In the genomic region with DNA sequence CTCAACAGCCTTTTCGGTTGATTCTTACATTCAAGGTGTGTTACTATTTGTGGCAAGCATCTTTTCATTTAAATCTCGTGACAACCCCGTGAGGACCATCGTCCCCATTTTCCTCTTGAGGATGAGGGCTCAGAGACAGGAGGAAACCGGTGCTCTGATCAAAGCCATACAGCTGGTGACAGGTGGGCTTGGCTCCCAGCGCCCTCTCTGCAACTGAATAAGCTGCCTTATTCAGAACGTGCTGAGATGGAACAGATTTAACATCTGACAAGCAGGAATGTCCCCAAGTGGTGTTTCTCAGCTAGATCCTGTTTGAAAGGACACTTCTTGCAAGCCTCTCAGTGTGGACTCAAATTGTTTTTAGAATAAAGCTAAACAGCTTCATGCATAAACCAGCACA, we compare ENCODE assay signal across 8 cellular contexts. TPM values are rescaled to one million over a fixed set of nuclear protein-coding genes. Genes with fewer than 3 reads are reported as not detected.
A peak's percentile ranks its signal among the peaks of the same experiment; 100 is the strongest.
DNase-seq lines count a peak whose midpoint lies in the region; ATAC-seq and TF ChIP-seq lines count a peak whose summit lies in the region.
"Had no signal": no experiment of that assay in that cellular context is flagged by ENCODE, and none has a peak within 500 bp of the region (broad histone marks: within the 10 kb centered on the region; RNA-seq: fewer than 3 reads in every experiment).

No MANE protein-coding gene starts in this region.

- TF ChIP-seq CTCF in DND-41 (IDR thresholded peaks at IDR 0.05; ENCODE audit: borderline replicate concordance, extremely low read depth, low read length, poor library complexity, severe bottlenecking), result no peak
- TF ChIP-seq CTCF in activated CD8-positive, alpha-beta T cell treated with anti-CD3 and anti-CD28 coated beads for 36 hours (IDR thresholded peaks at IDR 0.05), result no peak

- CTCF ChIA-PET in activated CD8-positive, alpha-beta T cell treated with anti-CD3 and anti-CD28 coated beads for 36 hours (lab: Charles Lee), result interaction anchor here (0.7 to 4.1 kb wide), 12 partner anchors 9 to 186 kb away, joined by 3 to 68 read pairs (median 14); a partner anchor contains a TSS

- intact Hi-C loops in activated CD8-positive, alpha-beta T cell treated with anti-CD3 and anti-CD28 coated beads for 36 hours (cut with micrococcal nuclease), result no loop called here

- no peaks in the 10 kb centered on the region for H3K27me3 ChIP-seq in DND-41 (ENCODE audit: insufficient read depth, low read length, poor library complexity)
- no peaks in the 10 kb centered on the region for H3K27me3 ChIP-seq in mucosa of rectum (ENCODE audit: control insufficient read depth in 2 of 2, insufficient read depth in 2 of 2, low read length in 2 of 2)

- no peaks in the 10 kb centered on the region for H3K9me3 ChIP-seq in DND-41 (ENCODE audit: insufficient read depth, low read length, severe bottlenecking)
- H3K9me3 ChIP-seq in mucosa of rectum (ENCODE audit: control insufficient read depth in 2 of 2, low read length in 2 of 2), result no peaks in the 10 kb centered on the region

- DNase-seq in DND-41, result no peak
- no peak for DNase-seq in activated CD8-positive, alpha-beta T cell treated with anti-CD3 and anti-CD28 coated beads for 36 hours
- no peak for DNase-seq in HPDE6-E6E7 (ENCODE audit: extremely low spot score)
- DNase-seq in SHP77 (lab: John Stamatoyannopoulos, UW), result no peak
- no peak for DNase-seq in SIG-M5 (lab: John Stamatoyannopoulos, UW)

- 0 out of 3 replicates have a peak, but pooled peaks have one; percentile 31 for ATAC-seq in DND-41 (ENCODE audit: insufficient read depth, low read depth)
- ATAC-seq in HG02885 (IDR thresholded peaks at IDR 0.05; ENCODE audit: poor library complexity, unreplicated experiment), result peak; percentile 10
- ATAC-seq in activated CD8-positive, alpha-beta T cell treated with anti-CD3 and anti-CD28 coated beads for 36 hours, result no peak

- no peaks in the 10 kb centered on the region for H3K36me3 Mint-ChIP-seq in activated CD8-positive, alpha-beta T cell treated with anti-CD3 and anti-CD28 coated beads for 36 hours (ENCODE audit: low read depth)

- H3K36me3 ChIP-seq in DND-41 (ENCODE audit: insufficient read depth, low read length), result no peaks in the 10 kb centered on the region
- H3K36me3 ChIP-seq in mucosa of rectum (ENCODE audit: control insufficient read depth in 2 of 2, insufficient read depth in 2 of 2, low read length in 2 of 2), result no peaks in the 10 kb centered on the region

- no peak overlapping the region for H3K27ac Mint-ChIP-seq in activated CD8-positive, alpha-beta T cell treated with anti-CD3 and anti-CD28 coated beads for 36 hours

- H3K27me3 Mint-ChIP-seq in activated CD8-positive, alpha-beta T cell treated with anti-CD3 and anti-CD28 coated beads for 36 hours, result no peaks in the 10 kb centered on the region

- no peaks in the 10 kb centered on the region for H4K20me1 ChIP-seq in DND-41 (ENCODE audit: insufficient read depth, low read length)

- H3K4me3 ChIP-seq in DND-41 (ENCODE audit: low read depth in 1 of 2, low read length in 2 of 2), result no peak overlapping the region
- H3K4me3 ChIP-seq in mucosa of rectum (ENCODE audit: low read length in 2 of 2), result peak overlapping the region; percentile 23 to 74

- H3K79me2 ChIP-seq in DND-41 (ENCODE audit: insufficient read depth, low read length), result no peaks in the 10 kb centered on the region

- peak overlapping the region; percentile 8 for H3K4me3 Mint-ChIP-seq in activated CD8-positive, alpha-beta T cell treated with anti-CD3 and anti-CD28 coated beads for 36 hours

- H3K9me3 Mint-ChIP-seq in activated CD8-positive, alpha-beta T cell treated with anti-CD3 and anti-CD28 coated beads for 36 hours, result no peaks in the 10 kb centered on the region
- H3K9me3 Mint-ChIP-seq: stimulated activated naive CD8-positive, alpha-beta T cell treated with anti-CD3 and anti-CD28 coated beads, Interleukin-15, amount 100 ng/mL, for 72 hours had no signal

- no peak overlapping the region for H2AFZ ChIP-seq in DND-41 (ENCODE audit: low read depth, low read length)

- H3K4me1 Mint-ChIP-seq in activated CD8-positive, alpha-beta T cell treated with anti-CD3 and anti-CD28 coated beads for 36 hours (ENCODE audit: low read depth), result no peaks in the 10 kb centered on the region
- H3K4me1 Mint-ChIP-seq: stimulated activated naive CD8-positive, alpha-beta T cell treated with anti-CD3 and anti-CD28 coated beads, Interleukin-15, amount 100 ng/mL, for 72 hours had no signal

- H3K4me2 ChIP-seq in DND-41 (ENCODE audit: insufficient read depth, low read length), result no peak overlapping the region

- H3K4me1 ChIP-seq in DND-41 (ENCODE audit: insufficient read depth, low read length) (no peaks in the 10 kb centered on the region), mucosa of rectum (ENCODE audit: control insufficient read depth in 2 of 2, insufficient read depth in 2 of 2, low read length in 2 of 2) (no peaks in the 10 kb centered on the region)

- no peak overlapping the region for H3K9ac ChIP-seq in DND-41 (ENCODE audit: low read depth, low read length)
- H3K9ac ChIP-seq in mucosa of rectum (ENCODE audit: low read depth in 1 of 2, low read length in 2 of 2), result peak overlapping the region; percentile 19 to 72

- no peak overlapping the region for H3K27ac ChIP-seq in DND-41 (ENCODE audit: low read length)
- H3K27ac ChIP-seq in mucosa of rectum (ENCODE audit: low read depth in 2 of 2, low read length in 2 of 2), result peak overlapping the region in 1 of 2 donors; percentile 56

- POLR2A ChIA-PET in activated CD8-positive, alpha-beta T cell treated with anti-CD3 and anti-CD28 coated beads for 36 hours (lab: Charles Lee), result interaction anchor here (0.7 to 0.9 kb wide), 2 partner anchors 11 to 14 kb away, joined by 3 read pairs; no protein-coding TSS in a partner anchor

RNA-seq across cellular contexts. Expression of a gene that starts 22.2 kb away (rescaled TPM):
- total RNA-seq in activated CD8-positive, alpha-beta T cell treated with anti-CD3 and anti-CD28 coated beads for 36 hours, result 10 to 100 TPM; 31.8 to 33.2 TPM

RNA-seq across cellular contexts. Expression of a gene that starts 39.0 kb away (rescaled TPM):
- total RNA-seq in activated CD8-positive, alpha-beta T cell treated with anti-CD3 and anti-CD28 coated beads for 36 hours, result not detected

Comparison
In these comparisons a context has a peak if more than half of its experiments do, and no peak if none do; other contexts are left out.
1. H3K4me3 ChIP-seq: peak in mucosa of rectum (2 of 2); none in DND-41 (0 of 2).